In genomic region chr6:108903796-108904195, GRCh38 we compare ENCODE assay signal across 26 cellular contexts. TPM values are rescaled to one million over a fixed set of nuclear protein-coding genes. Genes with fewer than 3 reads are reported as not detected.
DNase-seq lines count a peak whose midpoint lies in the region; ATAC-seq and TF ChIP-seq lines count a peak whose summit lies in the region.
"Had no signal": no experiment of that assay in that cellular context is flagged by ENCODE, and none has a peak within 500 bp of the region (broad histone marks: within the 10 kb centered on the region; RNA-seq: fewer than 3 reads in every experiment).

No MANE protein-coding gene starts in this region.

- H3K79me1 ChIP-seq in neuronal stem cell (ENCODE audit: low read depth, low read length): no peaks in the 10 kb centered on the region

- WGBS in neuronal stem cell (ENCODE audit: extremely low coverage in 2 of 2, insufficient read length in 2 of 2, insufficient replicate concordance in 1 of 2), 2 donors: no CpG with 5 or more reads among the region's 1 CpG

- H3K36me3 Mint-ChIP-seq in stimulated activated memory B cell treated with anti-CD40 and anti-IgM and Interleukin-4, amounts not matched to agents 10 μg/mL and 1 μg/mL and 100 μg/mL, for 72 hours: peaks cover 9% of the 10 kb centered on the region
- no peaks in the 10 kb centered on the region for H3K36me3 Mint-ChIP-seq in CD4-positive, alpha-beta T cell (ENCODE audit: low read depth)

- CTCF ChIA-PET in Panc1 (lab: Charles Lee): no interaction called here
- CTCF ChIA-PET in CD4-positive, alpha-beta T cell (lab: Charles Lee): no interaction called here

- no peak overlapping the region for H2AFZ ChIP-seq in neuronal stem cell (ENCODE audit: low read length)

- BruUV-seq in Panc1 (replicated peaks; lab: Mats Ljungman, UMichigan): TSS peak; percentile 39

- no peaks in the 10 kb centered on the region for H3K27me3 Mint-ChIP-seq in stimulated activated memory B cell treated with anti-CD40 and anti-IgM and Interleukin-4, amounts not matched to agents 10 μg/mL and 1 μg/mL and 100 μg/mL, for 72 hours
- no peaks in the 10 kb centered on the region for H3K27me3 Mint-ChIP-seq in CD4-positive, alpha-beta T cell
- H3K27me3 Mint-ChIP-seq: activated naive CD4-positive, alpha-beta T cell treated with anti-CD3 and anti-CD28 coated beads, Interleukin-2, amount 50 U/mL, for 24 hours had no signal

- H3K27ac Mint-ChIP-seq in stimulated activated memory B cell treated with anti-CD40 and anti-IgM and Interleukin-4, amounts not matched to agents 10 μg/mL and 1 μg/mL and 100 μg/mL, for 72 hours: peak overlapping the region; percentile 88
- H3K27ac Mint-ChIP-seq in CD4-positive, alpha-beta T cell: no peak overlapping the region
- H3K27ac Mint-ChIP-seq: activated naive CD4-positive, alpha-beta T cell treated with anti-CD3 and anti-CD28 coated beads, Interleukin-2, amount 50 U/mL, for 24 hours; H9 had no signal

- H3K27me3 ChIP-seq in Panc1 (ENCODE audit: control insufficient read depth, insufficient read depth, low read length) (no peaks in the 10 kb centered on the region), neuronal stem cell (ENCODE audit: control insufficient read depth in 3 of 3, insufficient read depth in 3 of 3, low read depth in 1 of 3, low read length in 3 of 3) (no peaks in the 10 kb centered on the region)
- no peaks in the 10 kb centered on the region for H3K27me3 ChIP-seq in CD4-positive, alpha-beta T cell (ENCODE audit: control insufficient read depth, insufficient read depth, low read length)
- H3K27me3 ChIP-seq: esophagus muscularis mucosa, uterus had no signal

- H3K4me1 ChIP-seq in Panc1 (ENCODE audit: control insufficient read depth, insufficient read depth, low read length) (no peaks in the 10 kb centered on the region), neuronal stem cell (ENCODE audit: control insufficient read depth in 2 of 2, insufficient read depth in 1 of 2, low read depth in 1 of 2, low read length in 2 of 2) (peaks cover 3 to 7% of the 10 kb centered on the region in 2 donors)
- H3K4me1 ChIP-seq: uterus had no signal

- no peaks in the 10 kb centered on the region for H3K9me3 ChIP-seq in Panc1 (ENCODE audit: control insufficient read depth, insufficient read depth, low read depth, low read length)
- no peaks in the 10 kb centered on the region for H3K9me3 ChIP-seq in CD4-positive, alpha-beta T cell (ENCODE audit: control insufficient read depth, low read length)
- H3K9me3 ChIP-seq in neuronal stem cell (replicated peaks in 1 of 2; ENCODE audit: control insufficient read depth in 2 of 2, insufficient read depth in 1 of 2, low read depth in 1 of 2, low read length in 2 of 2): peaks cover 0 to 2% of the 10 kb centered on the region in 2 donors
- H3K9me3 ChIP-seq: esophagus muscularis mucosa, uterus had no signal

- no peak overlapping the region for H3K14ac ChIP-seq in neuronal stem cell (ENCODE audit: low read length)

- H3K36me3 ChIP-seq in Panc1 (ENCODE audit: control insufficient read depth, insufficient read depth, low read length): no peaks in the 10 kb centered on the region
- no peaks in the 10 kb centered on the region for H3K36me3 ChIP-seq in neuronal stem cell (replicated peaks in 1 of 2; ENCODE audit: control insufficient read depth in 2 of 2, insufficient read depth in 2 of 2, low read length in 2 of 2)
- H3K36me3 ChIP-seq: uterus had no signal

- in situ Hi-C loops in Panc1 (cut with HindIII; ENCODE audit: low pct_unique_long_range_greater_than_20kb, low sequenced_read_pairs): no loop called here

- no peak overlapping the region for H4K8ac ChIP-seq in neuronal stem cell (ENCODE audit: low read depth, low read length)

- H3K4ac ChIP-seq in neuronal stem cell (ENCODE audit: low read length): no peak overlapping the region

- H2BK12ac ChIP-seq in neuronal stem cell (ENCODE audit: low read length): no peak overlapping the region

- H3K27ac ChIP-seq in Panc1 (ENCODE audit: low read length): no peak overlapping the region
- no peak overlapping the region for H3K27ac ChIP-seq in CD4-positive, alpha-beta T cell (ENCODE audit: low read depth, low read length)
- H3K27ac ChIP-seq in neuronal stem cell (replicated peaks; ENCODE audit: low read length): no peak overlapping the region
- H3K27ac ChIP-seq: esophagus muscularis mucosa, uterus had no signal

- TF ChIP-seq CTCF in Panc1 (IDR thresholded peaks at IDR 0.05): no peak
- no peak for TF ChIP-seq CTCF in CD4-positive, alpha-beta T cell (IDR thresholded peaks at IDR 0.05)

- no peak overlapping the region for H2BK5ac ChIP-seq in neuronal stem cell (ENCODE audit: low read length)

- POLR2A ChIA-PET in Panc1 (lab: Charles Lee): no interaction called here
- POLR2A ChIA-PET in CD4-positive, alpha-beta T cell (lab: Charles Lee): interaction anchor here (0.5 kb wide), 1 partner anchor 897 kb away, joined by 4 read pairs; no protein-coding TSS in a partner anchor

- H3K9me3 Mint-ChIP-seq in stimulated activated memory B cell treated with anti-CD40 and anti-IgM and Interleukin-4, amounts not matched to agents 10 μg/mL and 1 μg/mL and 100 μg/mL, for 72 hours: no peaks in the 10 kb centered on the region
- no peaks in the 10 kb centered on the region for H3K9me3 Mint-ChIP-seq in CD4-positive, alpha-beta T cell
- H3K9me3 Mint-ChIP-seq: activated naive CD4-positive, alpha-beta T cell treated with anti-CD3 and anti-CD28 coated beads, Interleukin-2, amount 50 U/mL, for 24 hours; H9; nephron had no signal

- H4K91ac ChIP-seq in neuronal stem cell (ENCODE audit: low read depth, low read length, poor library complexity): no peak overlapping the region

- H3K4me1 Mint-ChIP-seq in stimulated activated memory B cell treated with anti-CD40 and anti-IgM and Interleukin-4, amounts not matched to agents 10 μg/mL and 1 μg/mL and 100 μg/mL, for 72 hours: peaks cover 43% of the 10 kb centered on the region
- H3K4me1 Mint-ChIP-seq in CD4-positive, alpha-beta T cell (ENCODE audit: low read depth): peaks cover 29% of the 10 kb centered on the region
- H3K4me1 Mint-ChIP-seq: nephron had no signal

- H2BK120ac ChIP-seq in neuronal stem cell (ENCODE audit: low read depth, low read length): no peak overlapping the region

- H3K4me3 ChIP-seq in Panc1 (ENCODE audit: low read depth in 2 of 2, low read length in 2 of 2) (no peak overlapping the region), neuronal stem cell (ENCODE audit: low read length in 2 of 2) (no peak overlapping the region)
- H3K4me3 ChIP-seq: esophagus muscularis mucosa, uterus had no signal

- DNase-seq in HT-29 (ENCODE audit: low spot score): peak; percentile 42
- DNase-seq in Panc1 (ENCODE audit: low read depth, low spot score): no peak
- DNase-seq in left colon: no peak
- no peak for DNase-seq in CD4-positive, alpha-beta T cell
- no peak for DNase-seq in stimulated activated CD4-positive, alpha-beta T cell treated with anti-CD3 and anti-CD28 coated beads, Interleukin-12 subunit alpha, Interleukin-12 subunit beta, amount 100 ng/mL, for 4 hours
- DNase-seq in neuronal stem cell (ENCODE audit: low spot score): no peak
- DNase-seq in stimulated activated CD4-positive, alpha-beta T cell treated with anti-CD3 and anti-CD28 coated beads, Interleukin-1b, Interleukin-23, amount 100 ng/mL, for 48 hours: no peak
- DNase-seq: activated CD4-positive, alpha-beta T cell treated with anti-CD3 and anti-CD28 coated beads for 48 hours; cerebellar nuclear complex; DMS 273 treated with DMSO at 0.1 percent for 48 hours; effector memory CD4-positive, alpha-beta T cell; GDM1; H9; mammary epithelial cell; NCI-H2029; NCI-H2227 treated with DMSO at 0.1 percent for 48 hours; NCI-H82; posterior cingulate gyrus; SHP77 treated with DMSO at 0.1 percent for 48 hours; substantia nigra; uterus had no signal

- H3K4me2 ChIP-seq in neuronal stem cell (ENCODE audit: insufficient read depth, low read length, poor library complexity, severe bottlenecking): no peak overlapping the region

- H3K18ac ChIP-seq in neuronal stem cell (ENCODE audit: low read length): no peak overlapping the region

- ATAC-seq in Panc1 (no peak), left colon (peak; percentile 80)
- no peak for ATAC-seq in stimulated activated memory B cell treated with anti-CD40 and anti-IgM and Interleukin-4, amounts not matched to agents 10 μg/mL and 1 μg/mL and 100 μg/mL, for 72 hours
- no peak for ATAC-seq in CD4-positive, alpha-beta T cell (ENCODE audit: poor library complexity)
- ATAC-seq: sciatic nerve had no signal

- no peak overlapping the region for H2BK15ac ChIP-seq in neuronal stem cell (ENCODE audit: low read length)

- no peak overlapping the region for H3K9ac ChIP-seq in neuronal stem cell (ENCODE audit: low read depth, low read length, poor library complexity)

- H2AK5ac ChIP-seq in neuronal stem cell (ENCODE audit: low read depth, low read length): no peak overlapping the region

- H3K4me3 Mint-ChIP-seq in stimulated activated memory B cell treated with anti-CD40 and anti-IgM and Interleukin-4, amounts not matched to agents 10 μg/mL and 1 μg/mL and 100 μg/mL, for 72 hours: no peak overlapping the region
- no peak overlapping the region for H3K4me3 Mint-ChIP-seq in CD4-positive, alpha-beta T cell
- H3K4me3 Mint-ChIP-seq: activated naive CD4-positive, alpha-beta T cell treated with anti-CD3 and anti-CD28 coated beads, Interleukin-2, amount 50 U/mL, for 24 hours; H9; nephron had no signal

- H3K23ac ChIP-seq in neuronal stem cell (ENCODE audit: low read depth, low read length, poor library complexity): no peak overlapping the region

- intact Hi-C loops in Panc1 (cut with micrococcal nuclease; ENCODE audit: unreplicated experiment): no loop called here
- intact Hi-C loops in left colon (cut with DNase I, micrococcal nuclease): no loop called here
- intact Hi-C loops in CD4-positive, alpha-beta T cell (cut with DNase I, micrococcal nuclease): no loop called here

RNA-seq across cellular contexts. Expression of gene ARMC2, which starts 55.6 kb away (rescaled TPM):
- total RNA-seq in HT-29 (2014; rRNA removed; shearing (Covaris generic)): 0.33 and 0.78 TPM in 2 replicates
- 9.3 TPM for total RNA-seq in Panc1 (2021; ENCODE audit: unreplicated experiment)
- polyA plus RNA-seq in Panc1 (2012; ENCODE audit: insufficient read length): 4.6 TPM
- total RNA-seq in left colon: 1 to 10 TPM; 3.4 to 3.8 TPM
- total RNA-seq in CD4-positive, alpha-beta T cell: 1 to 10 TPM; 5.2 to 5.7 TPM
- 5.5 TPM for polyA plus RNA-seq in neuronal stem cell (2013, experiment 1 of 2)
- 6.1 TPM for polyA plus RNA-seq in neuronal stem cell (2013, experiment 2 of 2)
